Comparison of ENCODE assay signal across 9 cellular contexts in genomic region chr2:68319397-68320117, GRCh38. TPM values are rescaled to one million over a fixed set of nuclear protein-coding genes. Genes with fewer than 3 reads are reported as not detected.
DNase-seq lines count a peak whose midpoint lies in the region; ATAC-seq lines count a peak whose summit lies in the region.
"Had no signal": no experiment of that assay in that cellular context is flagged by ENCODE, and none has a peak within 500 bp of the region (broad histone marks: within the 10 kb centered on the region; RNA-seq: fewer than 3 reads in every experiment).

Gene CNRIP1, minus strand, starts transcription at chr2:68319949. Its CDS starts 549 bp downstream, at chr2:68319400.

- H3K9ac ChIP-seq in HUES64 (ENCODE audit: low read depth, low read length) (peak within 1 kb of the TSS; percentile 20; the same call in 1 of the 2 replicates), subcutaneous abdominal adipose tissue (ENCODE audit: low read length in 5 of 5) (peak within 1 kb of the TSS; percentile 49 to 94 (median 89))

- peak within 1 kb of the TSS in 1 of 2 donors; percentile 46 for H3K27ac Mint-ChIP-seq in T-cell

- H3K9me3 ChIP-seq in HUES64 (ENCODE audit: insufficient read depth, low read depth, low read length) = no peaks in the 10 kb centered on the region
- H3K9me3 ChIP-seq in subcutaneous abdominal adipose tissue (ENCODE audit: control insufficient read depth in 5 of 5, low read length in 5 of 5) = no peaks in the 10 kb centered on the region

- no peak within 1 kb of the TSS for H3K27ac ChIP-seq in HUES64 (ENCODE audit: low read depth, low read length)
- H3K27ac ChIP-seq in subcutaneous abdominal adipose tissue (ENCODE audit: low read depth, low read length) = peak within 1 kb of the TSS; percentile 97

- DNase-seq in DMS114 treated with DMSO at 0.1 percent for 48 hours (lab: John Stamatoyannopoulos, UW; ENCODE audit: unreplicated experiment) (peak; percentile 68), T-cell (peak in 3 of 34 experiments; percentile 5 to 12 (median 9)), epidermal melanocyte (ENCODE audit: insufficient read length, low spot score) (peak; percentile 68), medulla oblongata (ENCODE audit: extremely low spot score) (peak; percentile 67), HPDE6-E6E7 (ENCODE audit: extremely low spot score) (no peak)

- ATAC-seq in T-cell (replicated peaks in 1 of 4) (peak in 2 of 4 experiments; percentile 24 to 37), GM21717 (IDR thresholded peaks at IDR 0.05; ENCODE audit: unreplicated experiment) (no peak)

- H3K4me3 Mint-ChIP-seq in T-cell = peak within 1 kb of the TSS; percentile 57 to 75 (median 67)

- H3K36me3 Mint-ChIP-seq in T-cell = no peaks in the 10 kb centered on the region

- peaks cover 69% of the 10 kb centered on the region for H3K27me3 ChIP-seq in HUES64 (ENCODE audit: insufficient read depth, low read length)
- no peaks in the 10 kb centered on the region for H3K27me3 ChIP-seq in subcutaneous abdominal adipose tissue (ENCODE audit: control insufficient read depth in 5 of 5, insufficient read depth in 4 of 5, low read length in 5 of 5)

- 0 out of 2 replicates have a peak, but pooled peaks cover 4% of the 10 kb centered on the region for H3K4me1 ChIP-seq in HUES64 (ENCODE audit: insufficient read depth, low read length)
- peaks cover 0 to 38% (median 29%) of the 10 kb centered on the region in 5 donors for H3K4me1 ChIP-seq in subcutaneous abdominal adipose tissue (ENCODE audit: control insufficient read depth in 5 of 5, insufficient read depth in 5 of 5, low read length in 5 of 5)

- H3K4me1 Mint-ChIP-seq in T-cell = peaks cover 0 to 14% (median 9%) of the 10 kb centered on the region in 3 donors

- WGBS in HUES64 = under 1% methylated on average over 63 of the region's 64 CpGs

- H3K4me3 ChIP-seq in HUES64 (ENCODE audit: low read length) = peak within 1 kb of the TSS; percentile 63
- H3K4me3 ChIP-seq in subcutaneous abdominal adipose tissue (ENCODE audit: low read depth in 1 of 5, low read length in 5 of 5) = peak within 1 kb of the TSS; percentile 91 to 96 (median 93)

- peaks cover 0 to 2% (median 1%) of the 10 kb centered on the region in 3 donors for H3K9me3 Mint-ChIP-seq in T-cell

- POLR2A ChIA-PET in T-cell (lab: Charles Lee) = no interaction called here

- CTCF ChIA-PET in T-cell (lab: Charles Lee) = no interaction called here

- H3K27me3 Mint-ChIP-seq in T-cell = peaks cover 49 to 51% of the 10 kb centered on the region in 2 donors

- H3K36me3 ChIP-seq in HUES64 (ENCODE audit: insufficient read depth, low read length) = no peaks in the 10 kb centered on the region
- peaks cover 5 to 18% (median 11%) of the 10 kb centered on the region in 5 donors for H3K36me3 ChIP-seq in subcutaneous abdominal adipose tissue (ENCODE audit: control insufficient read depth in 5 of 5, insufficient read depth in 5 of 5, low read length in 5 of 5)

RNA-seq across cellular contexts. Expression of gene CNRIP1, which starts in this region (rescaled TPM):
- polyA plus RNA-seq in HUES64 (2013, experiment 1 of 2) = 0.95 TPM
- polyA plus RNA-seq in HUES64 (2013, experiment 2 of 2) = 1.7 TPM
- total RNA-seq in T-cell = under 1 TPM in 3 of 5 donors, not detected in 2; 0.53 to 0.63 (median 0.59) TPM
- total RNA-seq: activated CD8-positive, alpha-beta memory T cell treated with anti-CD3 and anti-CD28 coated beads for 36 hours had no signal
